In genomic region chr11:119711476-119711875, GRCh38 we compare ENCODE assay signal across 24 cellular contexts.
"Had no signal": no experiment of that assay in that cellular context is flagged by ENCODE, and none has a peak within 500 bp of the region (broad histone marks: within the 10 kb centered on the region; RNA-seq: fewer than 3 reads in every experiment).

No MANE protein-coding gene starts in this region.

- H3K4me1 ChIP-seq: gastroesophageal sphincter, psoas muscle, right atrium auricular region, thyroid gland, upper lobe of right lung had no signal

- H3K27ac Mint-ChIP-seq: activated CD4-positive, alpha-beta T cell treated with anti-CD3 and anti-CD28 coated beads, Interleukin-2, amount 10 ng/mL, durations not matched to agents 7 days and 5 days; activated CD8-positive, alpha-beta memory T cell treated with anti-CD3 and anti-CD28 coated beads, Interleukin-2, amount 10 ng/mL, durations not matched to agents 7 days and 5 days; activated CD8-positive, alpha-beta T cell treated with anti-CD3 and anti-CD28 coated beads for 36 hours; activated naive CD4-positive, alpha-beta T cell treated with anti-CD3 and anti-CD28 coated beads, Interleukin-2, amount 10 ng/mL, durations not matched to agents 7 days and 5 days; stimulated activated naive CD8-positive, alpha-beta T cell treated with anti-CD3 and anti-CD28 coated beads, Interleukin-15, Interleukin-2, amounts not matched to agents 100 ng/mL and 50 ng/mL, for 24 hours had no signal

- H3K9me3 Mint-ChIP-seq: activated CD4-positive, alpha-beta T cell treated with anti-CD3 and anti-CD28 coated beads, Interleukin-2, amount 10 ng/mL, durations not matched to agents 7 days and 5 days; activated CD8-positive, alpha-beta T cell treated with anti-CD3 and anti-CD28 coated beads for 36 hours; activated naive CD4-positive, alpha-beta T cell treated with anti-CD3 and anti-CD28 coated beads, Interleukin-2, amount 10 ng/mL, durations not matched to agents 7 days and 5 days; stimulated activated naive CD8-positive, alpha-beta T cell treated with anti-CD3 and anti-CD28 coated beads, Interleukin-15, Interleukin-2, amounts not matched to agents 100 ng/mL and 50 ng/mL, for 24 hours had no signal

- DNase-seq: activated CD4-positive, alpha-beta T cell treated with anti-CD3 and anti-CD28 coated beads, Interleukin-2, amount 10 ng/mL, durations not matched to agents 7 days and 5 days; activated CD8-positive, alpha-beta memory T cell treated with anti-CD3 and anti-CD28 coated beads, Interleukin-2, amount 10 ng/mL, durations not matched to agents 7 days and 5 days; activated CD8-positive, alpha-beta T cell treated with anti-CD3 and anti-CD28 coated beads for 36 hours; activated effector memory CD4-positive, alpha-beta T cell treated with anti-CD3 and anti-CD28 coated beads, Interleukin-2, amount 50 U/mL, for 16 hours; activated naive CD4-positive, alpha-beta T cell treated with anti-CD3 and anti-CD28 coated beads, Interleukin-2, amount 10 ng/mL, durations not matched to agents 7 days and 5 days; activated T-cell treated with anti-CD3 and anti-CD28 coated beads for 4 hours; amygdala; brain microvascular endothelial cell; caudate nucleus; head of caudate nucleus; hypothalamus; left ventricle myocardium superior; mammary epithelial cell; stimulated activated CD4-positive, alpha-beta T cell treated with anti-CD3 and anti-CD28 coated beads, Interleukin-12 subunit alpha, Interleukin-12 subunit beta, amount 100 ng/mL, for 4 hours; stimulated activated CD4-positive, alpha-beta T cell treated with anti-CD3 and anti-CD28 coated beads, Interleukin-4, amount 100 ng/mL, for 4 hours; substantia nigra; thyroid gland; upper lobe of right lung had no signal

- H3K36me3 ChIP-seq: brain microvascular endothelial cell, gastroesophageal sphincter, right atrium auricular region, thyroid gland, upper lobe of right lung had no signal

- H3K4me3 ChIP-seq: gastroesophageal sphincter, psoas muscle, right atrium auricular region, thyroid gland, upper lobe of right lung had no signal

- H3K27me3 ChIP-seq: brain microvascular endothelial cell, gastroesophageal sphincter, right atrium auricular region, thyroid gland, upper lobe of right lung had no signal

- H3K9me3 ChIP-seq: gastroesophageal sphincter, psoas muscle, right atrium auricular region, thyroid gland, upper lobe of right lung had no signal

- ATAC-seq: activated CD4-positive, CD25-positive, alpha-beta regulatory T cell treated with anti-CD3 and anti-CD28 coated beads, Interleukin-2, amount 50 U/mL, for 24 hours; activated CD8-positive, alpha-beta memory T cell treated with anti-CD3 and anti-CD28 coated beads, Interleukin-2, amount 10 ng/mL, durations not matched to agents 7 days and 5 days; activated CD8-positive, alpha-beta T cell treated with anti-CD3 and anti-CD28 coated beads for 36 hours; gastroesophageal sphincter; left ventricle myocardium superior; psoas muscle; upper lobe of right lung had no signal

- H3K4me1 Mint-ChIP-seq: activated CD4-positive, alpha-beta T cell treated with anti-CD3 and anti-CD28 coated beads, Interleukin-2, amount 10 ng/mL, durations not matched to agents 7 days and 5 days; activated naive CD4-positive, alpha-beta T cell treated with anti-CD3 and anti-CD28 coated beads, Interleukin-2, amount 10 ng/mL, durations not matched to agents 7 days and 5 days had no signal

- H3K27ac ChIP-seq: brain microvascular endothelial cell, epithelial cell of prostate, gastroesophageal sphincter, psoas muscle, right atrium auricular region, thyroid gland, upper lobe of right lung had no signal

- H3K4me3 Mint-ChIP-seq: activated CD4-positive, alpha-beta T cell treated with anti-CD3 and anti-CD28 coated beads, Interleukin-2, amount 10 ng/mL, durations not matched to agents 7 days and 5 days; activated CD8-positive, alpha-beta memory T cell treated with anti-CD3 and anti-CD28 coated beads, Interleukin-2, amount 10 ng/mL, durations not matched to agents 7 days and 5 days; activated CD8-positive, alpha-beta T cell treated with anti-CD3 and anti-CD28 coated beads for 36 hours; activated naive CD4-positive, alpha-beta T cell treated with anti-CD3 and anti-CD28 coated beads, Interleukin-2, amount 10 ng/mL, durations not matched to agents 7 days and 5 days; stimulated activated naive CD8-positive, alpha-beta T cell treated with anti-CD3 and anti-CD28 coated beads, Interleukin-15, Interleukin-2, amounts not matched to agents 100 ng/mL and 50 ng/mL, for 24 hours had no signal

- H3K36me3 Mint-ChIP-seq: activated CD8-positive, alpha-beta memory T cell treated with anti-CD3 and anti-CD28 coated beads, Interleukin-2, amount 10 ng/mL, durations not matched to agents 7 days and 5 days; activated naive CD4-positive, alpha-beta T cell treated with anti-CD3 and anti-CD28 coated beads, Interleukin-2, amount 10 ng/mL, durations not matched to agents 7 days and 5 days had no signal
